In the genomic region with DNA sequence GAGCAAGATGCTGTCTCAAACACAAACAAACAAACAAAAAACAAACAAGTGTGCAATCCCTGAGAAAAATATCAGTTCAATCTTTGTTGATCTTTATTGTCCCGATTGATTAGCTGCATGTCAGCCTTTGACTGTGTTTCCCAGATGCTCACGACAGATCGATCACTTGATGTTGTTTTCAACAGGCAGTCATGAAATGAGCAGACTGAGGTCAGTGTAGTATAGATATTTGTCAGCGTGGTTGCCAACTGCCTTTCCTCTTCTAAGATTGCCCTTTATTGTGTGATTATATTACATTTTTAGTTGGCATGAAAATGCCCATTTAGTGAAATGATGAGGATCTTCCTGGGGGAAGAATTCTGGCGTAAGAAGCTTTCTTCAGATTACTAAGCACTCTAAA, we compare ENCODE assay signal across 13 cellular contexts. TPM values are rescaled to one million over a fixed set of nuclear protein-coding genes. Genes with fewer than 3 reads are reported as not detected.
DNase-seq lines count a peak whose midpoint lies in the region; ATAC-seq lines count a peak whose summit lies in the region.
"Had no signal": no experiment of that assay in that cellular context is flagged by ENCODE, and none has a peak within 500 bp of the region (broad histone marks: within the 10 kb centered on the region; RNA-seq: fewer than 3 reads in every experiment).

No MANE protein-coding gene starts in this region.

- H3K36me3 Mint-ChIP-seq in CD8-positive, alpha-beta memory T cell: peaks cover 0 to 10% (median 8%) of the 10 kb centered on the region in 3 donors
- no peaks in the 10 kb centered on the region for H3K36me3 Mint-ChIP-seq in central memory CD8-positive, alpha-beta T cell (ENCODE audit: insufficient read depth)

- POLR2A ChIA-PET in CD8-positive, alpha-beta memory T cell (lab: Charles Lee): interaction anchor here (1.2 kb wide), 1 partner anchor 34 kb away, joined by 5 read pairs; no protein-coding TSS in a partner anchor

- H3K4me1 Mint-ChIP-seq in CD8-positive, alpha-beta memory T cell: peaks cover 22 to 33% (median 27%) of the 10 kb centered on the region in 3 donors
- H3K4me1 Mint-ChIP-seq in central memory CD8-positive, alpha-beta T cell: peaks cover 38% of the 10 kb centered on the region

- no peak for DNase-seq in CD8-positive, alpha-beta memory T cell
- no peak for DNase-seq in central memory CD8-positive, alpha-beta T cell (ENCODE audit: low spot score in 2 of 2)
- DNase-seq in A172 (ENCODE audit: low spot score) (no peak), HuH-7 (ENCODE audit: low spot score) (no peak)
- DNase-seq: activated gamma-delta T cell treated with Interleukin-2 at 50 U/mL for 16 hours; C1 segment of cervical spinal cord; effector CD4-positive, alpha-beta T cell; naive thymus-derived CD4-positive, alpha-beta T cell; NCI-H1417 had no signal

- peak overlapping the region; percentile 58 to 93 (median 73) for H3K4me3 Mint-ChIP-seq in CD8-positive, alpha-beta memory T cell
- peak overlapping the region; percentile 71 for H3K4me3 Mint-ChIP-seq in central memory CD8-positive, alpha-beta T cell

- peak; percentile 48 for ATAC-seq in GM18861 (IDR thresholded peaks at IDR 0.05; ENCODE audit: unreplicated experiment)
- peak; percentile 53 for ATAC-seq in HG03439 (IDR thresholded peaks at IDR 0.05; ENCODE audit: unreplicated experiment)
- no peak for ATAC-seq in central memory CD8-positive, alpha-beta T cell (replicated peaks; ENCODE audit: extremely low read depth, poor library complexity, severe bottlenecking)
- ATAC-seq in HG03196 (IDR thresholded peaks at IDR 0.05; ENCODE audit: unreplicated experiment): no peak
- ATAC-seq: naive thymus-derived CD4-positive, alpha-beta T cell had no signal

- H3K4me1 ChIP-seq in CD8-positive, alpha-beta memory T cell (ENCODE audit: insufficient read depth, low read length): peaks cover 7% of the 10 kb centered on the region

- no peaks in the 10 kb centered on the region for H3K9me3 ChIP-seq in CD8-positive, alpha-beta memory T cell (ENCODE audit: low read length)

- CTCF ChIA-PET in CD8-positive, alpha-beta memory T cell (lab: Charles Lee): interaction anchor here (1.3 kb wide), 1 partner anchor 119 kb away, joined by 3 read pairs; no protein-coding TSS in a partner anchor

- no peak overlapping the region for H3K4me3 ChIP-seq in CD8-positive, alpha-beta memory T cell (ENCODE audit: low read length)
- H3K4me3 ChIP-seq: SK-N-MC had no signal

- H3K27ac Mint-ChIP-seq in CD8-positive, alpha-beta memory T cell: peak overlapping the region in 6 of 8 donors; percentile 5 to 70 (median 21)
- peak overlapping the region; percentile 32 for H3K27ac Mint-ChIP-seq in central memory CD8-positive, alpha-beta T cell (ENCODE audit: low read depth)

- no peaks in the 10 kb centered on the region for H3K36me3 ChIP-seq in CD8-positive, alpha-beta memory T cell (ENCODE audit: insufficient read depth, low read length)

- no peaks in the 10 kb centered on the region for H3K27me3 ChIP-seq in CD8-positive, alpha-beta memory T cell (ENCODE audit: insufficient read depth, low read length, poor library complexity, severe bottlenecking)

- no peaks in the 10 kb centered on the region for H3K9me3 Mint-ChIP-seq in CD8-positive, alpha-beta memory T cell
- no peaks in the 10 kb centered on the region for H3K9me3 Mint-ChIP-seq in central memory CD8-positive, alpha-beta T cell

- no peak overlapping the region for H3K27ac ChIP-seq in CD8-positive, alpha-beta memory T cell (ENCODE audit: low read depth, low read length)
- H3K27ac ChIP-seq: SK-N-MC had no signal

- no peaks in the 10 kb centered on the region for H3K27me3 Mint-ChIP-seq in CD8-positive, alpha-beta memory T cell
- H3K27me3 Mint-ChIP-seq in central memory CD8-positive, alpha-beta T cell: no peaks in the 10 kb centered on the region

RNA-seq across cellular contexts. Expression of a gene that starts 25.6 kb away (rescaled TPM):
- total RNA-seq in CD8-positive, alpha-beta memory T cell: 10 to 100 TPM; 42.7 to 42.8 TPM
- 96.8 TPM for polyA plus RNA-seq in CD8-positive, alpha-beta memory T cell
- 31.9 and 37.0 TPM in 2 replicates for total RNA-seq in A172 (2014; rRNA removed; shearing (Covaris generic))

Comparison
In these comparisons a context has a peak if more than half of its experiments do, and no peak if none do; other contexts are left out.
1. ATAC-seq: peak in GM18861 (single experiment) and HG03439 (single experiment); none in central memory CD8-positive, alpha-beta T cell (single experiment) and HG03196 (single experiment).